Comparison of ENCODE assay signal across 13 cellular contexts in the genomic region with DNA sequence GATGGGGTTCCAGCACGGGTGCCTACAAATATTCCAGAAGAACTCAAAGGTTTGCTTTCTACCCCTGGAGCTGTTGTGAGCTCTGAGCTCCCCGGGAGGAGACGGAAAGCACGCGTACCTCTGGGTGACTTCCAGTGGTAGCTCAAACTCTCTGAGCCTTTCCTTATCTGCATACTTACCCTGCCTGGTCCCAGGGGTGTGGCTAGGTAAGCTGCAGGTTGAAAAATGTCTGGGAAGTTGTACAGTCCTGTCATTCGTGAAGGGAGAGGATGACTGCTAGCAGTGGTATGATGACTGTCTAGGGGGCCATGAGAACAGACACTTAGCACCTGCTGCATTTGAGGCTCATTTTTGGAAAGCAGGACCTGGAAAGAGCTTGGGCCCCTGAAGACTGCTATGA.
DNase-seq lines count a peak whose midpoint lies in the region; ATAC-seq and TF ChIP-seq lines count a peak whose summit lies in the region.
"Had no signal": no experiment of that assay in that cellular context is flagged by ENCODE, and none has a peak within 500 bp of the region (broad histone marks: within the 10 kb centered on the region; RNA-seq: fewer than 3 reads in every experiment).

No MANE protein-coding gene starts in this region.

- no peaks in the 10 kb centered on the region for H3K4me1 ChIP-seq in upper lobe of right lung

- no peak for TF ChIP-seq CTCF in omental fat pad (IDR thresholded peaks at IDR 0.05)
- TF ChIP-seq CTCF in upper lobe of right lung (IDR thresholded peaks at IDR 0.05): no peak
- TF ChIP-seq CTCF in GM10248 (IDR thresholded peaks at IDR 0.05; ENCODE audit: control extremely low read depth, extremely low read depth, low read depth, missing control alignments): no peak

- peak overlapping the region; percentile 77 for H3K27ac ChIP-seq in caudate nucleus (ENCODE audit: low read depth, low read length)
- H3K27ac ChIP-seq in layer of hippocampus (ENCODE audit: low read depth, low read length): peak overlapping the region; percentile 35
- no peak overlapping the region for H3K27ac ChIP-seq in upper lobe of right lung
- H3K27ac ChIP-seq: BLaER1 treated with 17β-estradiol and CSF1 and Interleukin-3, amounts not matched to agents 10 nM and 100 nM had no signal

- intact Hi-C loops in upper lobe of right lung (cut with DNase I): no loop called here

- H3K9me3 ChIP-seq in upper lobe of right lung: no peaks in the 10 kb centered on the region
- H3K9me3 ChIP-seq: BLaER1 treated with 17β-estradiol and CSF1 and Interleukin-3, amounts not matched to agents 10 nM and 100 nM had no signal

- POLR2A ChIA-PET in GM10248 (lab: Yijun Ruan, JAX): no interaction called here

- peak; percentile 21 for ATAC-seq in omental fat pad (ENCODE audit: low FRiP score)
- ATAC-seq in upper lobe of right lung: peak; percentile 54
- ATAC-seq: HCT116, HepG2 had no signal

- H3K27me3 ChIP-seq in layer of hippocampus (ENCODE audit: control insufficient read depth, insufficient read depth, low read length) (no peaks in the 10 kb centered on the region), upper lobe of right lung (no peaks in the 10 kb centered on the region)

- no peak for DNase-seq in caudate nucleus (lab: John Stamatoyannopoulos, UW)
- no peak for DNase-seq in omental fat pad (ENCODE audit: low spot score)
- no peak for DNase-seq in upper lobe of right lung
- no peak for DNase-seq in GM10248 (ENCODE audit: extremely low spot score)
- DNase-seq in pons (ENCODE audit: low spot score): no peak
- no peak for DNase-seq in activated CD8-positive, alpha-beta memory T cell treated with anti-CD3 and anti-CD28 coated beads, Interleukin-2, amount 50 U/mL, for 48 hours
- DNase-seq: ACHN; CD4-positive, alpha-beta memory T cell; DMS79 had no signal

- H3K36me3 ChIP-seq in upper lobe of right lung: no peaks in the 10 kb centered on the region
- H3K36me3 ChIP-seq: BLaER1 treated with 17β-estradiol and CSF1 and Interleukin-3, amounts not matched to agents 10 nM and 100 nM had no signal

- CTCF ChIA-PET in GM10248 (lab: Yijun Ruan, JAX): interaction anchor here (0.9 kb wide), 1 partner anchor 11 kb away, joined by 3 read pairs; no protein-coding TSS in a partner anchor

- H3K4me3 ChIP-seq in upper lobe of right lung: no peak overlapping the region
- H3K4me3 ChIP-seq: BLaER1 treated with 17β-estradiol and CSF1 and Interleukin-3, amounts not matched to agents 10 nM and 100 nM had no signal
